In the genomic region with DNA sequence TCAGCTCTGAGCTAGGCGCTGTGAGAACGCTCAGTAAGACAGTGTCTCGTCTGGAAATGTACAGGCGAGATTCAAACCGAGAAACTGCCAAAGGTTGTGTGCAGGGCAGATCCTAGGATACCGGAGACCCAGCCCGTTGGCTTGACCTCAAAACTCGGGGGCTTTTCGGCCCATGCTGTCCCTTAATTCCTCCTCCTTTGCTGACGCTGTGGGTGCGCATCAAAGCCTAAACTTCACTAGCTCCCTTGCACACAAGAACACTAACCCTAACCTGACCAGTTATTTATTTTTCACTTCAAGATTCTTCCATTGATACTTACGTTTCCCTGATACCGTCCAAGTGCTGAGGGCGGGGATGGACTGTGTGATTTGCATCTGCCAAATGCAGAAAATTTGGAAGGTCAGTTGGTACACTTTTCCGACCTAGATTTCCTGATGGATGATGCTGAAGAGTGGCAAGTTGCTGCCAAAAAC, we compare ENCODE assay signal across 8 cellular contexts. TPM values are rescaled to one million over a fixed set of nuclear protein-coding genes. Genes with fewer than 3 reads are reported as not detected.
DNase-seq lines count a peak whose midpoint lies in the region; ATAC-seq, FAIRE-seq and TF ChIP-seq lines count a peak whose summit lies in the region.

No MANE protein-coding gene starts in this region.

- H3K27me3 Mint-ChIP-seq in activated CD8-positive, alpha-beta memory T cell treated with anti-CD3 and anti-CD28 coated beads, Interleukin-2, amount 10 ng/mL, durations not matched to agents 7 days and 5 days = no peaks in the 10 kb centered on the region

- peak overlapping the region; percentile 95 for H3K27ac ChIP-seq in ascending aorta
- H3K27ac ChIP-seq in kidney (ENCODE audit: low read depth in 2 of 2, low read length in 2 of 2) = peak overlapping the region; percentile 96 to 97
- H3K27ac ChIP-seq in thyroid gland = peak overlapping the region; percentile 96 to 99 (median 98)

- H3K27me3 ChIP-seq in ascending aorta (no peaks in the 10 kb centered on the region), thyroid gland (no peaks in the 10 kb centered on the region)

- 3 to 4% methylated on average over 14 to 15 of the region's 15 CpGs for WGBS in thyroid gland, 2 donors

- no peak for TF ChIP-seq CTCF in ascending aorta (IDR thresholded peaks at IDR 0.05)
- no peak for TF ChIP-seq CTCF in kidney (IDR thresholded peaks at IDR 0.05; ENCODE audit: borderline replicate concordance, extremely low read depth, insufficient read depth)
- no peak for TF ChIP-seq CTCF in thyroid gland (IDR thresholded peaks at IDR 0.05)

- H3K4me3 Mint-ChIP-seq in activated CD8-positive, alpha-beta memory T cell treated with anti-CD3 and anti-CD28 coated beads, Interleukin-2, amount 10 ng/mL, durations not matched to agents 7 days and 5 days = peak overlapping the region; percentile 84

- FAIRE-seq in kidney (lab: Jason Lieb, UNC) = no peak

- peak overlapping the region; percentile 75 to 85 for H3K9ac ChIP-seq in kidney (ENCODE audit: low read length in 2 of 2)

- peaks cover 59% of the 10 kb centered on the region for H3K4me1 Mint-ChIP-seq in activated CD8-positive, alpha-beta memory T cell treated with anti-CD3 and anti-CD28 coated beads, Interleukin-2, amount 10 ng/mL, durations not matched to agents 7 days and 5 days

- H3K36me3 ChIP-seq in ascending aorta (no peaks in the 10 kb centered on the region), kidney (ENCODE audit: control insufficient read depth in 1 of 2, insufficient read depth in 2 of 2, low read length in 2 of 2) (no peaks in the 10 kb centered on the region), thyroid gland (no peaks in the 10 kb centered on the region)

- peak overlapping the region; percentile 89 to 97 for H3K4me3 ChIP-seq in ascending aorta
- peak overlapping the region; percentile 83 to 98 for H3K4me3 ChIP-seq in kidney (ENCODE audit: low read length in 2 of 2)
- H3K4me3 ChIP-seq in thyroid gland (replicated peaks in 1 of 3) = peak overlapping the region; percentile 0 to 96 (median 93)

- TF ChIP-seq POLR2A in thyroid gland (IDR thresholded peaks at IDR 0.05) = no peak

- ATAC-seq in activated CD8-positive, alpha-beta memory T cell treated with anti-CD3 and anti-CD28 coated beads, Interleukin-2, amount 10 ng/mL, durations not matched to agents 7 days and 5 days = no peak
- ATAC-seq in HG02798 (IDR thresholded peaks at IDR 0.05; ENCODE audit: poor library complexity, unreplicated experiment) = no peak

- no peaks in the 10 kb centered on the region for H3K9me3 ChIP-seq in ascending aorta
- H3K9me3 ChIP-seq in kidney (ENCODE audit: control insufficient read depth in 1 of 2, low read length in 2 of 2) = no peaks in the 10 kb centered on the region
- H3K9me3 ChIP-seq in thyroid gland = no peaks in the 10 kb centered on the region

- H3K27ac Mint-ChIP-seq in activated CD8-positive, alpha-beta memory T cell treated with anti-CD3 and anti-CD28 coated beads, Interleukin-2, amount 10 ng/mL, durations not matched to agents 7 days and 5 days = peak overlapping the region; percentile 95

- no peak for DNase-seq in activated CD8-positive, alpha-beta memory T cell treated with anti-CD3 and anti-CD28 coated beads, Interleukin-2, amount 10 ng/mL, durations not matched to agents 7 days and 5 days
- no peak for DNase-seq in activated CD8-positive, alpha-beta memory T cell treated with anti-CD3 and anti-CD28 coated beads for 24 hours
- no peak for DNase-seq in ascending aorta (ENCODE audit: low spot score in 2 of 2)
- no peak for DNase-seq in kidney
- DNase-seq in thyroid gland = no peak
- no peak for DNase-seq in HuH-7.5 (ENCODE audit: low spot score)
- no peak for DNase-seq in NCI-H1417 treated with DMSO at 0.1 percent for 48 hours (lab: John Stamatoyannopoulos, UW)

- peaks cover 31% of the 10 kb centered on the region for H3K36me3 Mint-ChIP-seq in activated CD8-positive, alpha-beta memory T cell treated with anti-CD3 and anti-CD28 coated beads, Interleukin-2, amount 10 ng/mL, durations not matched to agents 7 days and 5 days

- CTCF ChIA-PET in activated CD8-positive, alpha-beta memory T cell treated with anti-CD3 and anti-CD28 coated beads, Interleukin-2, amount 10 ng/mL, durations not matched to agents 7 days and 5 days (lab: Charles Lee) = interaction anchor here (0.7 to 3.8 kb wide), 12 partner anchors 10 to 83 kb away, joined by 3 to 18 read pairs (median 5); no protein-coding TSS in a partner anchor

- intact Hi-C loops in ascending aorta (cut with DNase I) (loop anchor here (2.0 to 5.0 kb wide), 5 partner anchors 42 to 1487 kb away; a partner anchor contains a TSS), kidney (cut with DNase I) (no loop called here), thyroid gland (cut with DNase I) (loop anchor here (10.0 kb wide), 2 partner anchors 70 to 80 kb away; no protein-coding TSS in a partner anchor)

- H3K4me1 ChIP-seq in ascending aorta (peaks cover 9 to 23% of the 10 kb centered on the region in 2 donors), kidney (ENCODE audit: control insufficient read depth in 1 of 2, insufficient read depth in 1 of 2, low read depth in 1 of 2, low read length in 2 of 2) (peaks cover 4 to 16% of the 10 kb centered on the region in 2 donors), thyroid gland (peaks cover 12 to 33% of the 10 kb centered on the region in 2 donors)

- no peaks in the 10 kb centered on the region for H3K9me3 Mint-ChIP-seq in activated CD8-positive, alpha-beta memory T cell treated with anti-CD3 and anti-CD28 coated beads, Interleukin-2, amount 10 ng/mL, durations not matched to agents 7 days and 5 days (ENCODE audit: low read depth)

RNA-seq across cellular contexts. Expression of a gene that starts 1.0 kb away (rescaled TPM):
- total RNA-seq in activated CD8-positive, alpha-beta memory T cell treated with anti-CD3 and anti-CD28 coated beads, Interleukin-2, amount 10 ng/mL, durations not matched to agents 7 days and 5 days = 10 to 100 TPM; 94.0 to 99.5 TPM
- total RNA-seq in ascending aorta (53.4 TPM), kidney (93.7 TPM), thyroid gland (100 to 1,000 TPM in 3 of 4 donors, 10 to 100 TPM in 1; 82.0 to 174 (median 144) TPM)
- polyA plus RNA-seq in kidney (ENCODE audit: insufficient read depth, low read depth, low replicate concordance) = 25.8 TPM
